8 cellular contexts compared by ENCODE assay signal in the genomic region with DNA sequence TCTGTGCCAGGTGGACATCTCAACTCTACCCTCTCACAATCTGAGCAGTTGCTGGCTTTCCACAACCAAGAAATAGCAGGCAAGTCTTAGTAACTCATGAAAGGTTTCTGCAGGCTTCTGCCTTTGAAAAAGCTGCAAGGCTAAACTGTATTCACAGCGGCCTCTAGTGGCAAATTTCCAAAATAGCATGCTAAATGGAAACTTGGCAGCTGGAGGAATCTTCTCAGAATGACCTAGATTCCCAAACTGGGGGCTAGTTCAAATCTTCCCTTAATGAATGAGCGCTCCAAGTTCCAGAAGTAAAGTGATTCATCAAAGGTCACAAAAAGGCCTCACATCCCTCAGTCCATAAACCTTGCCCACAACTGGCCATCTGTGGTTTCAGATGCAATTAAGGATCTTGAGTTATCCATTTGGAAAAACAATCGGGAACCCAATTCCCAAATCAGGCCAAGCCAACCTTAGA. TPM values are rescaled to one million over a fixed set of nuclear protein-coding genes. Genes with fewer than 3 reads are reported as not detected.
DNase-seq lines count a peak whose midpoint lies in the region; ATAC-seq, FAIRE-seq and TF ChIP-seq lines count a peak whose summit lies in the region.

No MANE protein-coding gene starts in this region.

- ATAC-seq in left colon: peak; percentile 15

- H3K4me1 ChIP-seq in thyroid gland: peaks cover 15 to 16% of the 10 kb centered on the region in 2 donors

- TF ChIP-seq POLR2A in thyroid gland (IDR thresholded peaks at IDR 0.05): no peak
- no peak for TF ChIP-seq POLR2A in GM12892 (IDR thresholded peaks at IDR 0.05; ENCODE audit: low read depth, low read length)

- peak; percentile 57 to 76 (median 68) for TF ChIP-seq CTCF in thyroid gland (IDR thresholded peaks at IDR 0.05)

- H3K4me3 ChIP-seq in thyroid gland (replicated peaks in 1 of 3): no peak overlapping the region

- intact Hi-C loops in left colon (cut with DNase I, micrococcal nuclease) (loop anchor here in 1 of 2 donors (5.0 kb wide), 1 partner anchor 84 kb away; no protein-coding TSS in a partner anchor), thyroid gland (cut with DNase I) (no loop called here)

- peaks cover 0 to 4% of the 10 kb centered on the region in 2 donors for H3K36me3 ChIP-seq in thyroid gland

- WGBS in thyroid gland, 2 donors: 40 to 42% methylated on average over 3 of the region's 3 CpGs

- FAIRE-seq in GM12892 (lab: Jason Lieb, UNC): no peak

- H3K9me3 ChIP-seq in thyroid gland: no peaks in the 10 kb centered on the region

- no peak overlapping the region for H3K27ac ChIP-seq in thyroid gland

- DNase-seq in SHP77 (lab: John Stamatoyannopoulos, UW) (peak; percentile 49 to 62), SHP77 treated with DMSO at 0.1 percent for 48 hours (lab: John Stamatoyannopoulos, UW) (no peak), Kasumi-1 (lab: John Stamatoyannopoulos, UW) (peak; percentile 64 to 79), RKO (ENCODE audit: low spot score) (peak; percentile 68), cerebellar cortex (ENCODE audit: low spot score) (peak; percentile 93), left colon (no peak), thyroid gland (peak; percentile 50 to 51), GM12892 (ENCODE audit: insufficient read length) (no peak)

- no peaks in the 10 kb centered on the region for H3K27me3 ChIP-seq in thyroid gland

RNA-seq across cellular contexts. Expression of gene CPNE5, which starts 11.9 kb away (rescaled TPM):
- total RNA-seq in left colon: 1 to 10 TPM; 3.8 to 7.8 TPM
- 1 to 10 TPM; 1.1 to 4.6 (median 2.9) TPM for total RNA-seq in thyroid gland
- 10.2 TPM for polyA plus RNA-seq in GM12892 (2012; ENCODE audit: missing spikeins)

RNA-seq across cellular contexts. Expression of gene PPIL1, which starts 23.4 kb away (rescaled TPM):
- 10 to 100 TPM; 10.1 to 12.6 TPM for total RNA-seq in left colon
- total RNA-seq in thyroid gland: 10 to 100 TPM; 35.3 to 69.4 (median 44.3) TPM
- 43.6 TPM for polyA plus RNA-seq in GM12892 (2012; ENCODE audit: missing spikeins)

RNA-seq across cellular contexts. Expression of gene C6orf89, which starts 34.6 kb away (rescaled TPM):
- total RNA-seq in left colon: 10 to 100 TPM; 53.9 to 59.3 TPM
- total RNA-seq in thyroid gland: 10 to 100 TPM; 58.2 to 89.6 (median 68.9) TPM
- 15.6 TPM for polyA plus RNA-seq in GM12892 (2012; ENCODE audit: missing spikeins)

Comparison
In these comparisons a context has a peak if more than half of its experiments do, and no peak if none do; other contexts are left out.
1. DNase-seq: peak in SHP77 (2 of 2), Kasumi-1 (2 of 2), RKO (single experiment), cerebellar cortex (single experiment) and thyroid gland (2 of 2); none in SHP77 treated with DMSO at 0.1 percent for 48 hours (single experiment), left colon (0 of 2) and GM12892 (single experiment).